12 cellular contexts compared by ENCODE assay signal in genomic region chr15:71757741-71758530, GRCh38. TPM values are rescaled to one million over a fixed set of nuclear protein-coding genes. Genes with fewer than 3 reads are reported as not detected.
"Had no signal": no experiment of that assay in that cellular context is flagged by ENCODE, and none has a peak within 500 bp of the region (broad histone marks: within the 10 kb centered on the region; RNA-seq: fewer than 3 reads in every experiment).

No MANE protein-coding gene starts in this region.

- ATAC-seq: activated CD4-positive, alpha-beta T cell treated with anti-CD3 and anti-CD28 coated beads for 36 hours; stimulated activated naive CD8-positive, alpha-beta T cell treated with anti-CD3 and anti-CD28 coated beads, Interleukin-15, amount 100 ng/mL, for 72 hours; upper lobe of right lung; WTC11 had no signal

- H3K27ac ChIP-seq: cardiac muscle cell, epithelial cell of prostate, upper lobe of right lung had no signal

- H3K36me3 ChIP-seq: cardiac muscle cell, upper lobe of right lung had no signal

- H3K27me3 ChIP-seq: cardiac muscle cell, upper lobe of right lung had no signal

- H3K4me1 ChIP-seq: upper lobe of right lung had no signal

- H3K4me3 ChIP-seq: cardiac muscle cell, upper lobe of right lung had no signal

- DNase-seq: activated CD4-positive, alpha-beta T cell treated with anti-CD3 and anti-CD28 coated beads for 36 hours; activated CD4-positive, alpha-beta T cell treated with anti-CD3 and anti-CD28 coated beads, Interleukin-2, amount 50 U/mL, for 48 hours; endodermal cell; foreskin melanocyte; natural killer cell; nucleus accumbens; stimulated activated CD4-positive, alpha-beta T cell treated with anti-CD3 and anti-CD28 coated beads, Interleukin-2, amount 100 ng/mL, for 24 hours; stimulated activated naive CD8-positive, alpha-beta T cell treated with anti-CD3 and anti-CD28 coated beads, Interleukin-15, amount 100 ng/mL, for 72 hours; upper lobe of right lung had no signal

RNA-seq across cellular contexts. Expression of gene NR2E3, which starts 52.4 kb away (rescaled TPM):
- polyA plus RNA-seq: cardiac muscle cell had no signal
